20 cellular contexts compared by ENCODE assay signal in the genomic region with DNA sequence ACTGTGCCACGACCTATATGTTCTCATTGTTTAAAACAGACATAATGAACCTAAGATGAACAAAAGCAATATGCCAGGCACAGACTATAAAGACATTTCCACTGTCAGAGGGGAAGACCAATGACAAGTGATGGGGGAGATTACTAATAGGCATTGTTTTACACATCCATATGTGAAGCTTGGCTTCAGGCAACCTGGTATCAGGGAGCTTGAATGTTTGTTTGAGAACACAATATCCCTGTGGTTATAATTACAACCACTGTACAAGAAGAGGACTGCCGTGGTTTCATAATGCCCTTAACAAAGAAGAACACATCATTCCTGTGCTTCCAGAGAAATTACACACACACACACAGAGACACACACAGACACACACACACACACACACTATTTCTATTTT.
A peak's percentile ranks its signal among the peaks of the same experiment; 100 is the strongest.
DNase-seq lines count a peak whose midpoint lies in the region; ATAC-seq, FAIRE-seq and TF ChIP-seq lines count a peak whose summit lies in the region.
"Had no signal": no experiment of that assay in that cellular context is flagged by ENCODE, and none has a peak within 500 bp of the region (broad histone marks: within the 10 kb centered on the region; RNA-seq: fewer than 3 reads in every experiment).

No MANE protein-coding gene starts in this region.

- H3K4me2 ChIP-seq in H9 (ENCODE audit: insufficient read depth, insufficient read length, low read length): no peak overlapping the region
- H3K4me2 ChIP-seq in astrocyte (ENCODE audit: low read length): no peak overlapping the region
- no peak overlapping the region for H3K4me2 ChIP-seq in trophoblast cell (ENCODE audit: low read length)

- H3K9me3 Mint-ChIP-seq in H9 (peaks cover 0 to 2% of the 10 kb centered on the region in 2 experiments; a peak in 1 of 5 replicates), astrocyte (ENCODE audit: unreplicated experiment) (peaks cover 2% of the 10 kb centered on the region)
- no peaks in the 10 kb centered on the region for H3K9me3 Mint-ChIP-seq in CD4-positive, alpha-beta T cell
- H3K9me3 Mint-ChIP-seq: CD8-positive, alpha-beta T cell; natural killer cell treated with Interleukin-12 subunit alpha and Interleukin-12 subunit beta and Interleukin-15 and Interleukin-18, amount 100 ng/mL, for 72 hours; stimulated activated naive B cell treated with anti-CD40 and anti-IgM and Interleukin-4, amounts not matched to agents 10 μg/mL and 1 μg/mL and 100 μg/mL, for 72 hours had no signal

- CTCF ChIA-PET in CD4-positive, alpha-beta T cell (lab: Charles Lee): interaction anchor here (1.1 kb wide), 1 partner anchor 10 kb away, joined by 4 read pairs; no protein-coding TSS in a partner anchor

- H3K27me3 ChIP-seq in H9 (ENCODE audit: insufficient read depth, low read length): no peaks in the 10 kb centered on the region; the same call in 1 of the 2 replicates
- H3K27me3 ChIP-seq in astrocyte (ENCODE audit: insufficient read depth, low read length): no peaks in the 10 kb centered on the region
- H3K27me3 ChIP-seq in trophoblast cell (ENCODE audit: insufficient read depth, low read length): no peaks in the 10 kb centered on the region
- H3K27me3 ChIP-seq in CD4-positive, alpha-beta T cell (ENCODE audit: control insufficient read depth, insufficient read depth, low read length): no peaks in the 10 kb centered on the region
- H3K27me3 ChIP-seq: body of pancreas, gastrocnemius medialis had no signal

- no peaks in the 10 kb centered on the region for H3K79me1 ChIP-seq in H9 (ENCODE audit: insufficient read depth, low read depth, low read length, poor library complexity, severe bottlenecking)
- peaks cover 5% of the 10 kb centered on the region for H3K79me1 ChIP-seq in trophoblast cell (ENCODE audit: low read length)

- H2BK120ac ChIP-seq in H9 (ENCODE audit: low read depth, low read length, poor library complexity, severe bottlenecking) (no peak overlapping the region), trophoblast cell (ENCODE audit: insufficient read depth, low read length, poor library complexity) (no peak overlapping the region)

- H2BK5ac ChIP-seq in H9 (ENCODE audit: insufficient read length, low read length): no peak overlapping the region
- no peak overlapping the region for H2BK5ac ChIP-seq in trophoblast cell (ENCODE audit: low read depth, low read length, poor library complexity)

- H4K20me1 ChIP-seq in H9 (ENCODE audit: control insufficient read depth, insufficient read depth, insufficient read length) (no peaks in the 10 kb centered on the region), astrocyte (ENCODE audit: insufficient read depth, low read length) (peaks cover 6% of the 10 kb centered on the region)

- no CpG with 5 or more reads among the region's 2 CpGs for WGBS in H9 (ENCODE audit: extremely low coverage, insufficient read length, low lambda C conversion rate)
- no CpG with 5 or more reads among the region's 2 CpGs for WGBS in trophoblast cell (ENCODE audit: extremely low coverage, insufficient coverage, insufficient read length)

- H4K12ac ChIP-seq in trophoblast cell (ENCODE audit: low read depth, low read length): no peak overlapping the region

- H2BK12ac ChIP-seq in H9 (ENCODE audit: insufficient read length, low read depth, low read length) (no peak overlapping the region), trophoblast cell (ENCODE audit: low read length) (no peak overlapping the region)

- no peak overlapping the region for H4K5ac ChIP-seq in H9 (ENCODE audit: insufficient read length, low read depth, low read length)

- no peak overlapping the region for H2BK20ac ChIP-seq in H9 (ENCODE audit: low read depth, low read length, poor library complexity, severe bottlenecking)

- H3K4me3 Mint-ChIP-seq in H9 (no peak overlapping the region), astrocyte (ENCODE audit: unreplicated experiment) (no peak overlapping the region)
- H3K4me3 Mint-ChIP-seq in CD4-positive, alpha-beta T cell: no peak overlapping the region
- H3K4me3 Mint-ChIP-seq: activated CD4-positive, alpha-beta T cell treated with anti-CD3 and anti-CD28 coated beads for 36 hours; activated T-cell treated with anti-CD3 and anti-CD28 coated beads, Interleukin-2, amount 50 U/mL, for 72 hours; CD8-positive, alpha-beta T cell; natural killer cell treated with Interleukin-12 subunit alpha and Interleukin-12 subunit beta and Interleukin-15 and Interleukin-18, amount 100 ng/mL, for 72 hours; stimulated activated naive B cell treated with anti-CD40 and anti-IgM and Interleukin-4, amounts not matched to agents 10 μg/mL and 1 μg/mL and 100 μg/mL, for 72 hours had no signal

- H3K9ac ChIP-seq in H9 (ENCODE audit: extremely low read depth, insufficient read length, low read length) (no peak overlapping the region), astrocyte (ENCODE audit: low read length) (no peak overlapping the region), trophoblast cell (ENCODE audit: low read length) (no peak overlapping the region)

- no peak for DNase-seq in H9
- peak; percentile 74 for DNase-seq in astrocyte (ENCODE audit: low read depth)
- DNase-seq in fibroblast of the conjunctiva (ENCODE audit: low read depth): peak; percentile 40
- no peak for DNase-seq in trophoblast cell
- DNase-seq in NAMALWA (ENCODE audit: low spot score): no peak
- no peak for DNase-seq in CD4-positive, alpha-beta T cell
- DNase-seq in NCI-H2029 treated with DMSO at 0.1 percent for 48 hours (lab: John Stamatoyannopoulos, UW): no peak
- DNase-seq in stimulated activated CD4-positive, alpha-beta T cell treated with anti-CD3 and anti-CD28 coated beads, Interleukin-2, amount 100 ng/mL, for 24 hours: no peak
- DNase-seq: activated CD4-positive, alpha-beta T cell treated with anti-CD3 and anti-CD28 coated beads for 36 hours; activated naive CD4-positive, alpha-beta T cell treated with anti-CD3 and anti-CD28 coated beads, Interleukin-2, amount 50 U/mL, for 16 hours; activated T-cell treated with anti-CD3 and anti-CD28 coated beads, Interleukin-2, amount 50 U/mL, for 72 hours; body of pancreas; CD8-positive, alpha-beta T cell; cortex of kidney; DMS53; gastrocnemius medialis; NCI-H1105 treated with DMSO at 0.1 percent for 48 hours; NCI-H526 treated with DMSO at 0.1 percent for 48 hours; stimulated activated naive B cell treated with anti-CD40 and anti-IgM and Interleukin-4, amounts not matched to agents 10 μg/mL and 1 μg/mL and 100 μg/mL, for 72 hours had no signal

- H3K27ac ChIP-seq in H9 (ENCODE audit: insufficient read length, low read depth, low read length) (no peak overlapping the region), astrocyte (ENCODE audit: low read depth, low read length) (no peak overlapping the region), trophoblast cell (ENCODE audit: low read depth, low read length) (peak overlapping the region; percentile 83)
- no peak overlapping the region for H3K27ac ChIP-seq in CD4-positive, alpha-beta T cell (ENCODE audit: low read depth, low read length)
- H3K27ac ChIP-seq: body of pancreas, gastrocnemius medialis had no signal

- no peaks in the 10 kb centered on the region for H3K36me3 ChIP-seq in astrocyte (ENCODE audit: insufficient read depth, low read length)
- H3K36me3 ChIP-seq in trophoblast cell (ENCODE audit: control insufficient read depth in 1 of 2, insufficient read depth in 2 of 2, low read length in 2 of 2): no peaks in the 10 kb centered on the region
- H3K36me3 ChIP-seq: gastrocnemius medialis had no signal

- no peak for TF ChIP-seq CTCF in H9 (conservative IDR thresholded peaks at IDR 0.05)
- no peak for TF ChIP-seq CTCF in astrocyte (IDR thresholded peaks at IDR 0.05; ENCODE audit: insufficient read depth, low read depth, low read length)
- no peak for TF ChIP-seq CTCF in CD4-positive, alpha-beta T cell (IDR thresholded peaks at IDR 0.05)

- H3K27me3 Mint-ChIP-seq in H9 (ENCODE audit: low read depth): peaks cover 9% of the 10 kb centered on the region
- no peaks in the 10 kb centered on the region for H3K27me3 Mint-ChIP-seq in astrocyte (ENCODE audit: low read depth, unreplicated experiment)
- H3K27me3 Mint-ChIP-seq in CD4-positive, alpha-beta T cell: no peaks in the 10 kb centered on the region
- H3K27me3 Mint-ChIP-seq: activated CD4-positive, alpha-beta T cell treated with anti-CD3 and anti-CD28 coated beads for 36 hours; natural killer cell treated with Interleukin-12 subunit alpha and Interleukin-12 subunit beta and Interleukin-15 and Interleukin-18, amount 100 ng/mL, for 72 hours; stimulated activated naive B cell treated with anti-CD40 and anti-IgM and Interleukin-4, amounts not matched to agents 10 μg/mL and 1 μg/mL and 100 μg/mL, for 72 hours had no signal

- H2AK5ac ChIP-seq in H9 (ENCODE audit: insufficient read length, low read length) (no peak overlapping the region), trophoblast cell (ENCODE audit: low read length) (no peak overlapping the region)

- no peak overlapping the region for H2BK15ac ChIP-seq in H9 (ENCODE audit: low read depth, low read length)

- no peak for ATAC-seq in CD4-positive, alpha-beta T cell (ENCODE audit: poor library complexity)
- ATAC-seq: activated CD4-positive, alpha-beta T cell treated with anti-CD3 and anti-CD28 coated beads for 36 hours; activated T-cell treated with anti-CD3 and anti-CD28 coated beads, Interleukin-2, amount 50 U/mL, for 72 hours; body of pancreas; CD8-positive, alpha-beta T cell; gastrocnemius medialis; natural killer cell treated with Interleukin-12 subunit alpha and Interleukin-12 subunit beta and Interleukin-15 and Interleukin-18, amount 100 ng/mL, for 72 hours; stimulated activated naive B cell treated with anti-CD40 and anti-IgM and Interleukin-4, amounts not matched to agents 10 μg/mL and 1 μg/mL and 100 μg/mL, for 72 hours had no signal

- no peaks in the 10 kb centered on the region for H3K23me2 ChIP-seq in H9 (ENCODE audit: insufficient read length, low read depth, low read length, poor library complexity, severe bottlenecking)

- no peak overlapping the region for H3K14ac ChIP-seq in H9 (ENCODE audit: insufficient read depth, low read length)
- no peak overlapping the region for H3K14ac ChIP-seq in trophoblast cell (ENCODE audit: low read length)

- H2AFZ ChIP-seq in H9 (ENCODE audit: low read length) (no peak overlapping the region), astrocyte (ENCODE audit: low read depth, low read length) (no peak overlapping the region), trophoblast cell (ENCODE audit: insufficient read depth, low read length, poor library complexity) (no peak overlapping the region)

- H3K4ac ChIP-seq in H9 (ENCODE audit: low read depth, low read length): no peak overlapping the region
- H3K4ac ChIP-seq in trophoblast cell (ENCODE audit: low read depth, low read length): no peak overlapping the region

- POLR2A ChIA-PET in CD4-positive, alpha-beta T cell (lab: Charles Lee): no interaction called here

- H3K27ac Mint-ChIP-seq in H9 (peak overlapping the region in 2 of 3 experiments; percentile 4 to 92; a peak in 4 of 7 replicates), astrocyte (ENCODE audit: unreplicated experiment) (no peak overlapping the region)
- no peak overlapping the region for H3K27ac Mint-ChIP-seq in CD4-positive, alpha-beta T cell
- H3K27ac Mint-ChIP-seq: activated CD4-positive, alpha-beta T cell treated with anti-CD3 and anti-CD28 coated beads for 36 hours; activated T-cell treated with anti-CD3 and anti-CD28 coated beads, Interleukin-2, amount 50 U/mL, for 72 hours; CD8-positive, alpha-beta T cell; natural killer cell treated with Interleukin-12 subunit alpha and Interleukin-12 subunit beta and Interleukin-15 and Interleukin-18, amount 100 ng/mL, for 72 hours; stimulated activated naive B cell treated with anti-CD40 and anti-IgM and Interleukin-4, amounts not matched to agents 10 μg/mL and 1 μg/mL and 100 μg/mL, for 72 hours had no signal

- H3K9me3 ChIP-seq in H9 (ENCODE audit: control insufficient read depth, low read depth, low read length) (no peaks in the 10 kb centered on the region), astrocyte (ENCODE audit: insufficient read depth, low read depth, low read length) (no peaks in the 10 kb centered on the region), trophoblast cell (ENCODE audit: insufficient read depth, low read depth, low read length) (no peaks in the 10 kb centered on the region)
- no peaks in the 10 kb centered on the region for H3K9me3 ChIP-seq in CD4-positive, alpha-beta T cell (ENCODE audit: control insufficient read depth, low read length)
- H3K9me3 ChIP-seq: body of pancreas, gastrocnemius medialis had no signal

- H4K91ac ChIP-seq in H9 (ENCODE audit: insufficient read length, low read depth, low read length): no peak overlapping the region
- no peak overlapping the region for H4K91ac ChIP-seq in trophoblast cell (ENCODE audit: low read depth, low read length)

- H3K36me3 Mint-ChIP-seq in H9 (ENCODE audit: insufficient read depth in 1 of 3, low read depth in 3 of 3) (peaks cover 4 to 14% (median 7%) of the 10 kb centered on the region in 3 experiments; a peak in 5 of 7 replicates), astrocyte (ENCODE audit: low read depth, unreplicated experiment) (no peaks in the 10 kb centered on the region)
- no peaks in the 10 kb centered on the region for H3K36me3 Mint-ChIP-seq in CD4-positive, alpha-beta T cell (ENCODE audit: low read depth)
- H3K36me3 Mint-ChIP-seq: CD8-positive, alpha-beta T cell; natural killer cell treated with Interleukin-12 subunit alpha and Interleukin-12 subunit beta and Interleukin-15 and Interleukin-18, amount 100 ng/mL, for 72 hours; stimulated activated naive B cell treated with anti-CD40 and anti-IgM and Interleukin-4, amounts not matched to agents 10 μg/mL and 1 μg/mL and 100 μg/mL, for 72 hours had no signal

- H3K4me1 Mint-ChIP-seq in H9: peaks cover 47 to 55% of the 10 kb centered on the region in 2 experiments
- peaks cover 24% of the 10 kb centered on the region for H3K4me1 Mint-ChIP-seq in astrocyte (ENCODE audit: low read depth, unreplicated experiment)
- H3K4me1 Mint-ChIP-seq in CD4-positive, alpha-beta T cell (ENCODE audit: low read depth): no peaks in the 10 kb centered on the region
- H3K4me1 Mint-ChIP-seq: activated CD4-positive, alpha-beta T cell treated with anti-CD3 and anti-CD28 coated beads for 36 hours; stimulated activated naive B cell treated with anti-CD40 and anti-IgM and Interleukin-4, amounts not matched to agents 10 μg/mL and 1 μg/mL and 100 μg/mL, for 72 hours had no signal

- no peak overlapping the region for H3K18ac ChIP-seq in H9 (ENCODE audit: insufficient read length, low read depth, low read length)
- H3K18ac ChIP-seq in trophoblast cell (ENCODE audit: low read length): no peak overlapping the region

- no peak overlapping the region for H4K8ac ChIP-seq in H9 (replicated peaks; ENCODE audit: insufficient read length, low read depth, low read length)
- no peak overlapping the region for H4K8ac ChIP-seq in trophoblast cell (ENCODE audit: low read depth, low read length)

- H3K4me3 ChIP-seq in astrocyte (ENCODE audit: insufficient read depth, low read depth, low read length) (no peak overlapping the region), trophoblast cell (ENCODE audit: low read depth, low read length) (no peak overlapping the region)
- H3K4me3 ChIP-seq: body of pancreas, gastrocnemius medialis had no signal

- no peak overlapping the region for H3T11ph ChIP-seq in H9 (ENCODE audit: low read length)

- FAIRE-seq in astrocyte (lab: Jason Lieb, UNC): no peak

- H3K79me2 ChIP-seq in H9 (ENCODE audit: insufficient read depth, low read length): no peaks in the 10 kb centered on the region
- peaks cover 4% of the 10 kb centered on the region for H3K79me2 ChIP-seq in astrocyte (ENCODE audit: insufficient read depth, low read length)
- H3K79me2 ChIP-seq in trophoblast cell (ENCODE audit: control insufficient read depth, insufficient read depth, low read length, poor library complexity): no peaks in the 10 kb centered on the region

- H3K23ac ChIP-seq in H9 (ENCODE audit: insufficient read length, low read depth, low read length) (no peak overlapping the region), trophoblast cell (ENCODE audit: low read length) (no peak overlapping the region)

- H3K4me1 ChIP-seq in H9 (ENCODE audit: insufficient read depth, low read length) (peaks cover 7% of the 10 kb centered on the region; the same call in 1 of the 2 replicates), astrocyte (ENCODE audit: insufficient read depth, low read length) (peaks cover 3% of the 10 kb centered on the region), trophoblast cell (ENCODE audit: control insufficient read depth in 1 of 2, insufficient read depth in 2 of 2, low read length in 2 of 2) (peaks cover 4 to 11% of the 10 kb centered on the region in 2 experiments)
- H3K4me1 ChIP-seq: body of pancreas, gastrocnemius medialis had no signal

- no peak overlapping the region for H3K56ac ChIP-seq in H9 (ENCODE audit: insufficient read length, low read depth, low read length)

- intact Hi-C loops in CD4-positive, alpha-beta T cell (cut with DNase I, micrococcal nuclease): no loop called here

Comparison
In these comparisons a context has a peak if more than half of its experiments do, and no peak if none do; other contexts are left out.
1. DNase-seq: peak in astrocyte (single experiment) and fibroblast of the conjunctiva (single experiment); none in H9 (single experiment), trophoblast cell (0 of 2), NAMALWA (single experiment), CD4-positive, alpha-beta T cell (0 of 10), NCI-H2029 treated with DMSO at 0.1 percent for 48 hours (single experiment) and stimulated activated CD4-positive, alpha-beta T cell treated with anti-CD3 and anti-CD28 coated beads, Interleukin-2, amount 100 ng/mL, for 24 hours (0 of 2).
2. H3K27ac Mint-ChIP-seq: peak in H9 (2 of 3); none in astrocyte (single experiment) and CD4-positive, alpha-beta T cell (single experiment).